ENCODE assay signal across 1 cellular context in genomic region chr12:3772380-3772779, GRCh38.
A peak's percentile ranks its signal among the peaks of the same experiment; 100 is the strongest.
TF ChIP-seq lines count a peak whose summit lies in the region.

No MANE protein-coding gene starts in this region.

TF ChIP-seq in endothelial cell of umbilical vein, 7 proteins besides CTCF, POLR2A, EP300 and RAD21 (continued from another document):
- TF ChIP-seq MYC (IDR thresholded peaks at IDR 0.05; ENCODE audit: low read depth, low read length) (no peak), FOS (IDR thresholded peaks at IDR 0.05; ENCODE audit: borderline replicate concordance, insufficient read depth, low read length) (peak; percentile 61)
